Comparison of ENCODE assay signal across 1 cellular context in genomic region chr14:54355698-54356097, GRCh38.
TF ChIP-seq lines count a peak whose summit lies in the region.

No MANE protein-coding gene starts in this region.

TF ChIP-seq in GM23338, 12 proteins besides CTCF, POLR2A, EP300 and RAD21 (continued from another document):
- TF ChIP-seq ZNF462 (CRISPR knock-in tag; IDR thresholded peaks at IDR 0.05) = no peak
- no peak for TF ChIP-seq ZNF331 (CRISPR knock-in tag; IDR thresholded peaks at IDR 0.05; ENCODE audit: low read depth)
- no peak for TF ChIP-seq EZH2phosphoT487 (IDR thresholded peaks at IDR 0.05; ENCODE audit: unreplicated experiment)
- TF ChIP-seq JUNB (IDR thresholded peaks at IDR 0.05; ENCODE audit: unreplicated experiment) = no peak
- TF ChIP-seq EZH2 (IDR thresholded peaks at IDR 0.05; ENCODE audit: low read depth, unreplicated experiment) = no peak
TF ChIP-seq in GM23338: peak in this region for 0.
